In genomic region chrX:69285881-69286545, GRCh38 we compare ENCODE assay signal across 8 cellular contexts.
A peak's percentile ranks its signal among the peaks of the same experiment; 100 is the strongest.
DNase-seq lines count a peak whose midpoint lies in the region; ATAC-seq and TF ChIP-seq lines count a peak whose summit lies in the region.

No MANE protein-coding gene starts in this region.

- TF ChIP-seq CTCF in GM12872 (IDR thresholded peaks at IDR 0.05; ENCODE audit: insufficient read depth, low read depth, low read length) (peak; percentile 81), retinal pigment epithelial cell (conservative IDR thresholded peaks at IDR 0.05; ENCODE audit: low read depth, low read length) (peak; percentile 77)

- intact Hi-C loops in left ventricle myocardium superior (cut with micrococcal nuclease): loop anchor here (10.0 kb wide), 1 partner anchor 461 kb away; the partner anchor contains the start of gene EFNB1
- intact Hi-C loops in aorta (cut with DNase I): loop anchor here (2.0 to 10.0 kb wide), 7 partner anchors 64 to 774 kb away; no protein-coding TSS in a partner anchor

- peak; percentile 10 for DNase-seq in SK-N-DZ (ENCODE audit: low spot score)
- peak; percentile 59 for DNase-seq in adipocyte (ENCODE audit: low read depth)
- peak; percentile 84 for DNase-seq in left ventricle myocardium superior
- DNase-seq in retinal pigment epithelial cell (ENCODE audit: low read depth): no peak
- DNase-seq in aorta: peak; percentile 73 to 91
- no peak for DNase-seq in middle frontal gyrus (ENCODE audit: extremely low spot score, low spot score)

- H3K9me3 ChIP-seq in adipocyte (ENCODE audit: control insufficient read depth, low read length) (no peaks in the 10 kb centered on the region), aorta (ENCODE audit: control insufficient read depth, low read length) (no peaks in the 10 kb centered on the region)

- 5 to 15% methylated on average over 31 of the region's 31 CpGs for WGBS in aorta, 2 donors

- H3K36me3 ChIP-seq in adipocyte (ENCODE audit: control insufficient read depth, insufficient read depth, low read length, severe bottlenecking) (no peaks in the 10 kb centered on the region), aorta (ENCODE audit: control insufficient read depth in 1 of 2, insufficient read depth in 2 of 2, low read length in 1 of 2) (no peaks in the 10 kb centered on the region)

- ATAC-seq in HG03175 (IDR thresholded peaks at IDR 0.05; ENCODE audit: unreplicated experiment) (peak; percentile 52), left ventricle myocardium superior (peak; percentile 86), aorta (ENCODE audit: low FRiP score) (peak; percentile 81)

- peak overlapping the region; percentile 67 for H3K4me3 ChIP-seq in adipocyte (ENCODE audit: low read length)
- peak overlapping the region; percentile 12 for H3K4me3 ChIP-seq in retinal pigment epithelial cell (ENCODE audit: low read length)
- H3K4me3 ChIP-seq in aorta (ENCODE audit: low read length in 2 of 2): peak overlapping the region; percentile 14 to 21

- H3K27ac ChIP-seq in aorta (ENCODE audit: low read depth in 1 of 2, low read length in 2 of 2): no peak overlapping the region

- peaks cover 23% of the 10 kb centered on the region for H3K4me1 ChIP-seq in adipocyte (ENCODE audit: control insufficient read depth, insufficient read depth, low read length)
- H3K4me1 ChIP-seq in aorta (ENCODE audit: control insufficient read depth in 1 of 2, insufficient read depth in 2 of 2, low read length in 2 of 2): no peaks in the 10 kb centered on the region

- peaks cover 44% of the 10 kb centered on the region for H3K27me3 ChIP-seq in adipocyte (replicated peaks; ENCODE audit: control insufficient read depth, insufficient read depth, low read length)
- no peaks in the 10 kb centered on the region for H3K27me3 ChIP-seq in aorta (ENCODE audit: control insufficient read depth in 1 of 2, insufficient read depth in 2 of 2, low read length in 1 of 2)

- peak overlapping the region; percentile 75 for H3K9ac ChIP-seq in adipocyte (ENCODE audit: low read length)

Comparison
In these comparisons a context has a peak if more than half of its experiments do, and no peak if none do; other contexts are left out.
1. DNase-seq: peak in SK-N-DZ (single experiment), adipocyte (single experiment), left ventricle myocardium superior (single experiment) and aorta (2 of 2); none in retinal pigment epithelial cell (single experiment) and middle frontal gyrus (single experiment).
2. H3K4me3 ChIP-seq: peak in every context shown above with its lines; median percentile 67 in adipocyte; 18 in aorta; 12 in retinal pigment epithelial cell.
3. Peak in every context shown above with its lines, with median percentiles within 50 percentile points of each other: ATAC-seq.